In the genomic region with DNA sequence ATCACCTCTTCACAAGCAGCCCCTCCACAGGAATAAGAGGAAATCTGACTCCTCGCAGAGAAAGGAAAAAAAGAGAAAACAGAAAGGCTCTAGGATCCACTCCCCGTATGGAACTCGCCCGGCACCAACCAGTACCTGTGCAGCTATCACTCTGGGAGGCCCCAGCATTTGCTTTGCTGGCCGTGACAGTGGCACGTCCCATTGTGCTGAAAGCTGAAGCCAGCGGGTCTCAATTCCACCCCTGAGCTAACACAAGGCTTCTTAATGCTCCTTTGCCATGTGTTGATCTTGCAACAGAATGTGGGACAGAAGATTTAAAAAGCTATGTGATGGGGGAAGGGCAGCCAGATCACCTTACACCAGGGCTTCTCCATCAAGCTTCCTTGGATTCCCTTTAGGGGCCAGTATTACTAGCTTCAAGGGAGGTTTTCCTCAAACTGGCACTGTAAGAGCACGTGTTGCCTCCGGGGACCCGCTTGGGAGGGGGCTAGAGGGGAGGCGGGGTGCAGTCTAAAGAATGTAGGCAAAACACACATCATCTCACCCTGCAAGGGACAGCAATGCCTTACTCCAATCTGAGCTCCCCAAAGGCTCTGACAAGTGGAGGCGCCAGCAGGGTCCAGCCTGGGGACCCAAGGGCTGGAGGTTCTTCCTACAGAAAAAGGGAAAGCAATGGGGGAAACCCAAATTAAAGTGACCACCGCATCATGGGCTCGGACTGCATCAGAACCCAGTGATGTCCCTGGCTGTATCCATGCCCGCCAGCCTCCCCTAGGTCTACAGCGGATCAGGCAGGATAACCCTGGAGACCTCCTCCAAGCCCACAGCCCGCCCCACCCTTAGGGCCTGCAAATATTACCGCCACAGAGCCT, we compare ENCODE assay signal across 1 cellular context.
TF ChIP-seq lines count a peak whose summit lies in the region.

No MANE protein-coding gene starts in this region.

TF ChIP-seq in SK-N-SH, 30 proteins besides CTCF, POLR2A, EP300 and RAD21 (continued from another document):
- no peak for TF ChIP-seq REST (IDR thresholded peaks at IDR 0.05; ENCODE audit: low read depth, low read length)
